18 cellular contexts compared by ENCODE assay signal in genomic region chr10:905503-905902, GRCh38. TPM values are rescaled to one million over a fixed set of nuclear protein-coding genes. Genes with fewer than 3 reads are reported as not detected.
DNase-seq lines count a peak whose midpoint lies in the region; ATAC-seq and TF ChIP-seq lines count a peak whose summit lies in the region.
"Had no signal": no experiment of that assay in that cellular context is flagged by ENCODE, and none has a peak within 500 bp of the region (broad histone marks: within the 10 kb centered on the region; RNA-seq: fewer than 3 reads in every experiment).

No MANE protein-coding gene starts in this region.

- no peak overlapping the region for H3K27ac ChIP-seq in lower lobe of right lung

- no peaks in the 10 kb centered on the region for H3K9me3 Mint-ChIP-seq in HFFc6
- H3K9me3 Mint-ChIP-seq in effector memory CD8-positive, alpha-beta T cell: no peaks in the 10 kb centered on the region
- H3K9me3 Mint-ChIP-seq: stimulated activated naive B cell treated with anti-CD40 and anti-IgM and Interleukin-4, amounts not matched to agents 10 μg/mL and 1 μg/mL and 100 μg/mL, for 72 hours had no signal

- no peak overlapping the region for H3K4me3 ChIP-seq in lower lobe of right lung
- H3K4me3 ChIP-seq: adrenal gland had no signal

- peaks cover 31% of the 10 kb centered on the region for H3K36me3 ChIP-seq in lower lobe of right lung
- H3K36me3 ChIP-seq: adrenal gland had no signal

- DNase-seq in AG20443 (ENCODE audit: low spot score) (peak; percentile 42), HFFc6 (no peak), lower lobe of right lung (no peak), NCI-H2196 (lab: John Stamatoyannopoulos, UW; ENCODE audit: unreplicated experiment) (no peak), NCI-H1436 treated with DMSO at 0.1 percent for 48 hours (lab: John Stamatoyannopoulos, UW) (no peak)
- no peak for DNase-seq in effector memory CD8-positive, alpha-beta T cell
- no peak for DNase-seq in activated CD4-positive, alpha-beta T cell treated with anti-CD3 and anti-CD28 coated beads for 48 hours
- DNase-seq: activated CD4-positive, alpha-beta T cell treated with anti-CD3 and anti-CD28 coated beads for 1 hour; activated effector memory CD4-positive, alpha-beta T cell treated with Interleukin-2 at 50 U/mL for 16 hours; AML-193; COR-L47; erythroblast; head of caudate nucleus; right cardiac atrium; SK-N-SH; stimulated activated naive B cell treated with anti-CD40 and anti-IgM and Interleukin-4, amounts not matched to agents 10 μg/mL and 1 μg/mL and 100 μg/mL, for 72 hours had no signal

- intact Hi-C loops in lower lobe of right lung (cut with DNase I): no loop called here

- H3K36me3 Mint-ChIP-seq in HFFc6 (ENCODE audit: low read depth): peaks cover 25% of the 10 kb centered on the region; the same call in 1 of the 2 replicates
- H3K36me3 Mint-ChIP-seq in effector memory CD8-positive, alpha-beta T cell (ENCODE audit: insufficient read depth): peaks cover 36% of the 10 kb centered on the region

- H3K4me1 Mint-ChIP-seq in HFFc6 (ENCODE audit: low read depth): peaks cover 17% of the 10 kb centered on the region
- peaks cover 16 to 27% of the 10 kb centered on the region in 2 donors for H3K4me1 Mint-ChIP-seq in effector memory CD8-positive, alpha-beta T cell (ENCODE audit: low read depth in 2 of 2)

- TF ChIP-seq CTCF in HFFc6 (IDR thresholded peaks at IDR 0.05) (no peak), lower lobe of right lung (IDR thresholded peaks at IDR 0.05) (no peak)

- ATAC-seq in effector memory CD8-positive, alpha-beta T cell (replicated peaks): no peak
- peak; percentile 50 to 61 for ATAC-seq in lower lobe of right lung
- ATAC-seq in GM18520 (IDR thresholded peaks at IDR 0.05; ENCODE audit: unreplicated experiment): no peak
- ATAC-seq: stimulated activated naive B cell treated with anti-CD40 and anti-IgM and Interleukin-4, amounts not matched to agents 10 μg/mL and 1 μg/mL and 100 μg/mL, for 72 hours had no signal

- H3K4me1 ChIP-seq in lower lobe of right lung: peaks cover 6% of the 10 kb centered on the region

- no peaks in the 10 kb centered on the region for H3K27me3 Mint-ChIP-seq in HFFc6 (ENCODE audit: insufficient read depth)
- H3K27me3 Mint-ChIP-seq in effector memory CD8-positive, alpha-beta T cell: no peaks in the 10 kb centered on the region
- H3K27me3 Mint-ChIP-seq: stimulated activated naive B cell treated with anti-CD40 and anti-IgM and Interleukin-4, amounts not matched to agents 10 μg/mL and 1 μg/mL and 100 μg/mL, for 72 hours had no signal

- no peak overlapping the region for H3K4me3 Mint-ChIP-seq in HFFc6
- no peak overlapping the region for H3K4me3 Mint-ChIP-seq in effector memory CD8-positive, alpha-beta T cell
- H3K4me3 Mint-ChIP-seq: stimulated activated naive B cell treated with anti-CD40 and anti-IgM and Interleukin-4, amounts not matched to agents 10 μg/mL and 1 μg/mL and 100 μg/mL, for 72 hours had no signal

- H3K27me3 ChIP-seq in lower lobe of right lung (ENCODE audit: low read depth): no peaks in the 10 kb centered on the region
- H3K27me3 ChIP-seq: adrenal gland had no signal

- H3K27ac Mint-ChIP-seq in HFFc6: peak overlapping the region; percentile 19; the same call in 1 of the 2 replicates
- H3K27ac Mint-ChIP-seq in effector memory CD8-positive, alpha-beta T cell: peak overlapping the region; percentile 61 to 68

- no peaks in the 10 kb centered on the region for H3K9me3 ChIP-seq in lower lobe of right lung
- H3K9me3 ChIP-seq: adrenal gland, SK-N-SH had no signal

RNA-seq across cellular contexts. Expression of gene LARP4B, which starts 26.0 kb away (rescaled TPM):
- 10 to 100 TPM; 81.5 to 88.1 (median 83.5) TPM for total RNA-seq in HFFc6 (2021; fragmentation: NEBNext Ultra II Directional; extraction: Animal tissue kit (Norgen Biotek cat#: 25700))
- 114 TPM for total RNA-seq in lower lobe of right lung

Comparison
In these comparisons a context has a peak if more than half of its experiments do, and no peak if none do; other contexts are left out.
1. ATAC-seq: peak in lower lobe of right lung (2 of 2); none in effector memory CD8-positive, alpha-beta T cell (single experiment) and GM18520 (single experiment).